Comparison of ENCODE assay signal across 21 cellular contexts in the genomic region with DNA sequence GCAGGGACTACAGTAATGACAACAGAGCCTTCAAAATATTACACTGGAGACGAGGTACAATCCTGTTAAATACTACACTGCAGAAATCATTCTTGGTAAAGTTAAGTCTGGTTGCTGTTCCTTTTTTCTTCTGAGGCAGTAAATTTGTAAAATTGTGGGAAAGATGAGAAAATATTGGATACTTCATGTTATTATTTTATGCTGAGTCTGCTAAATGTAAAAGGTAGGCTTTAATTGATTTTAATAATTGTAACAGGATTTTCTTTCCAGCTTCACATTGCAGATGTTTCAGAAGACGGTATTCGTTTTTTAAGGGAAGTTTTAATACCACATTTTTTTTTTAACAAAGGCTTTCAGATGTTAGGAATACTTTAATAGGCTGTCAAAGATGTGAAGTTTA.
"Had no signal": no experiment of that assay in that cellular context is flagged by ENCODE, and none has a peak within 500 bp of the region (broad histone marks: within the 10 kb centered on the region; RNA-seq: fewer than 3 reads in every experiment).

No MANE protein-coding gene starts in this region.

- H3K4me1 ChIP-seq: gastrocnemius medialis, neural progenitor cell, right atrium auricular region, suprapubic skin, thyroid gland had no signal

- H3K9me3 Mint-ChIP-seq: naive thymus-derived CD8-positive, alpha-beta T cell; neural progenitor cell; stimulated activated effector memory CD8-positive, alpha-beta T cell treated with anti-CD3 and anti-CD28 coated beads, Interleukin-12 subunit alpha, Interleukin-12 subunit beta, amount 100 ng/mL, for 72 hours; type B pancreatic cell had no signal

- H3K27me3 Mint-ChIP-seq: naive thymus-derived CD8-positive, alpha-beta T cell; type B pancreatic cell had no signal

- H3K27ac Mint-ChIP-seq: stimulated activated effector memory CD8-positive, alpha-beta T cell treated with anti-CD3 and anti-CD28 coated beads, Interleukin-12 subunit alpha, Interleukin-12 subunit beta, amount 100 ng/mL, for 72 hours; type B pancreatic cell had no signal

- H3K4me3 ChIP-seq: esophagus muscularis mucosa, gastrocnemius medialis, mucosa of descending colon, neural progenitor cell, ovary, right atrium auricular region, smooth muscle cell, suprapubic skin, thyroid gland had no signal

- ATAC-seq: gastrocnemius medialis; left lobe of liver; mucosa of descending colon; naive thymus-derived CD8-positive, alpha-beta T cell; stimulated activated effector memory CD8-positive, alpha-beta T cell treated with anti-CD3 and anti-CD28 coated beads, Interleukin-12 subunit alpha, Interleukin-12 subunit beta, amount 100 ng/mL, for 72 hours; stimulated activated naive CD8-positive, alpha-beta T cell treated with anti-CD3 and anti-CD28 coated beads, Interleukin-15, Interleukin-2, amounts not matched to agents 100 U/mL and 50 U/mL, for 24 hours had no signal

- DNase-seq: effector memory CD4-positive, alpha-beta T cell; gastrocnemius medialis; glutamatergic neuron; islet precursor cell; mucosa of descending colon; naive thymus-derived CD8-positive, alpha-beta T cell; nucleus accumbens; ovary; stimulated activated CD4-positive, alpha-beta T cell treated with anti-CD3 and anti-CD28 coated beads, Interleukin-4, amount 100 ng/mL, for 1 hour; stimulated activated CD8-positive, alpha-beta memory T cell treated with anti-CD3 and anti-CD28 coated beads, Interleukin-4, amount 100 ng/mL, for 48 hours; stimulated activated naive CD8-positive, alpha-beta T cell treated with anti-CD3 and anti-CD28 coated beads, Interleukin-15, Interleukin-2, amounts not matched to agents 100 U/mL and 50 U/mL, for 24 hours; thyroid gland had no signal

- H3K36me3 ChIP-seq: ovary had no signal

- H3K27me3 ChIP-seq: esophagus muscularis mucosa, gastrocnemius medialis, neural progenitor cell, ovary, right atrium auricular region, suprapubic skin, thyroid gland had no signal

- H3K9me3 ChIP-seq: esophagus muscularis mucosa, gastrocnemius medialis, mucosa of descending colon, ovary, right atrium auricular region, suprapubic skin, thyroid gland had no signal

- H3K4me1 Mint-ChIP-seq: neural progenitor cell had no signal

- H3K27ac ChIP-seq: epithelial cell of prostate, esophagus muscularis mucosa, gastrocnemius medialis, neural progenitor cell, ovary, right atrium auricular region, suprapubic skin, thyroid gland had no signal

- H3K4me3 Mint-ChIP-seq: naive thymus-derived CD8-positive, alpha-beta T cell; neural progenitor cell; stimulated activated effector memory CD8-positive, alpha-beta T cell treated with anti-CD3 and anti-CD28 coated beads, Interleukin-12 subunit alpha, Interleukin-12 subunit beta, amount 100 ng/mL, for 72 hours; type B pancreatic cell had no signal
